38 cellular contexts compared by ENCODE assay signal in the genomic region with DNA sequence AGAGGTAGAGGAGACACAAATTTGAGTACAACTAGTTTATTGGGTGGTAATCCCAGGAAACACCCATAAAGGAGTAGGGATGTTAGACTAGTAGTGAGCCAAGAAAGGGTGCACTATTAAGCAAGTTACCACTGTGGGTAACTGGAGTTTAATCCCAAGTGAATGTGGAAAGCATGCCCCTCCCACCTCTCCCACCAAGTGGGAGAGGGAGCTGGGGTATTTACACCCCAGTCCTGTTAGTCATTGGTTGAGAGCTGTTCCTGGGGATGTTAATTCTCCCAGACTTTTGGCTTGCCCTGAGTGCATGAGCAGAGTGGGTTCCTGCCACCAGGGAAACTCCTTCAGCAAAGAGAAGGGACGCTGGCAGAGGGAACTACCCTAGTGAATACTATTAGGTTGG.
"Had no signal": no experiment of that assay in that cellular context is flagged by ENCODE, and none has a peak within 500 bp of the region (broad histone marks: within the 10 kb centered on the region; RNA-seq: fewer than 3 reads in every experiment).

No MANE protein-coding gene starts in this region.

- H3K36me3 ChIP-seq: ascending aorta, cardiac muscle cell had no signal

- H3K4me3 ChIP-seq: ascending aorta, cardiac muscle cell had no signal

- DNase-seq: activated B cell treated with CpG ODN at 0.5 μM for 24 hours; activated CD4-positive, alpha-beta memory T cell treated with anti-CD3 and anti-CD28 coated beads for 36 hours; activated CD4-positive, alpha-beta T cell treated with anti-CD3 and anti-CD28 coated beads for 4 hours; activated CD4-positive, alpha-beta T cell treated with anti-CD3 and anti-CD28 coated beads, Interleukin-2, amount 10 ng/mL, durations not matched to agents 24 days and 14 days; activated CD4-positive, alpha-beta T cell treated with anti-CD3 and anti-CD28 coated beads, Interleukin-2, amount 50 U/mL, for 1 hour; activated CD4-positive, alpha-beta T cell treated with anti-CD3 and anti-CD28 coated beads, Interleukin-2, amount 50 U/mL, for 4 hours; activated CD4-positive, CD25-positive, alpha-beta regulatory T cell treated with anti-CD3 and anti-CD28 coated beads, Interleukin-2, amount 50 U/mL, for 72 hours; activated CD8-positive, alpha-beta memory T cell treated with anti-CD3 and anti-CD28 coated beads, Interleukin-2, amount 50 U/mL, for 4 hours; activated CD8-positive, alpha-beta T cell treated with anti-CD3 and anti-CD28 coated beads for 36 hours; activated effector memory CD4-positive, alpha-beta T cell treated with anti-CD3 and anti-CD28 coated beads, Interleukin-2, amount 50 U/mL, for 16 hours; activated gamma-delta T cell treated with Interleukin-2 at 50 U/mL for 16 hours; activated naive CD4-positive, alpha-beta T cell treated with anti-CD3 and anti-CD28 coated beads, Interleukin-2, amount 10 ng/mL, durations not matched to agents 7 days and 5 days; activated naive CD4-positive, alpha-beta T cell treated with Interleukin-2 at 50 U/mL for 16 hours; activated naive CD8-positive, alpha-beta T cell treated with anti-CD3 and anti-CD28 coated beads, Interleukin-2, amount 10 ng/mL, durations not matched to agents 7 days and 5 days; activated naive CD8-positive, alpha-beta T cell treated with anti-CD3 and anti-CD28 coated beads, Interleukin-2, amount 50 U/mL, for 24 hours; activated T-cell treated with anti-CD3 and anti-CD28 coated beads for 4 hours; activated T-cell treated with anti-CD3 and anti-CD28 coated beads, Interleukin-2, amount 50 U/mL, for 1 hour; activated T-cell treated with anti-CD3 and anti-CD28 coated beads, Interleukin-2, amount 50 U/mL, for 4 hours; activated T-cell treated with anti-CD3 and anti-CD28 coated beads, Interleukin-2, amount 50 U/mL, for 72 hours; amygdala; caudate nucleus; cerebellar nuclear complex; T-helper 1 cell; T-helper 2 cell; T-helper 9 cell had no signal

- H3K36me3 Mint-ChIP-seq: activated CD4-positive, alpha-beta memory T cell treated with anti-CD3 and anti-CD28 coated beads for 36 hours; activated naive CD4-positive, alpha-beta T cell treated with anti-CD3 and anti-CD28 coated beads, Interleukin-2, amount 10 ng/mL, durations not matched to agents 7 days and 5 days; activated naive CD4-positive, alpha-beta T cell treated with anti-CD3 and anti-CD28 coated beads, Interleukin-2, amount 50 U/mL, for 24 hours; activated naive CD8-positive, alpha-beta T cell; activated naive CD8-positive, alpha-beta T cell treated with anti-CD3 and anti-CD28 coated beads, Interleukin-2, amount 10 ng/mL, durations not matched to agents 7 days and 5 days; brain had no signal

- H3K27me3 Mint-ChIP-seq: activated naive CD4-positive, alpha-beta T cell treated with anti-CD3 and anti-CD28 coated beads, Interleukin-2, amount 10 ng/mL, durations not matched to agents 7 days and 5 days; activated naive CD4-positive, alpha-beta T cell treated with anti-CD3 and anti-CD28 coated beads, Interleukin-2, amount 50 U/mL, for 24 hours; activated naive CD8-positive, alpha-beta T cell; activated T-helper 17 cell treated with anti-CD3 and anti-CD28 coated beads, Interleukin-2, amount 50 U/mL, for 72 hours; brain had no signal

- ATAC-seq: activated CD8-positive, alpha-beta T cell treated with anti-CD3 and anti-CD28 coated beads for 36 hours; activated naive CD8-positive, alpha-beta T cell treated with anti-CD3 and anti-CD28 coated beads, Interleukin-2, amount 50 U/mL, for 24 hours; activated T-cell treated with anti-CD3 and anti-CD28 coated beads, Interleukin-2, amount 50 U/mL, for 4 hours; activated T-cell treated with anti-CD3 and anti-CD28 coated beads, Interleukin-2, amount 50 U/mL, for 72 hours; activated T-helper 17 cell treated with anti-CD3 and anti-CD28 coated beads, Interleukin-2, amount 50 U/mL, for 72 hours had no signal

- H3K27ac ChIP-seq: ascending aorta, cardiac muscle cell, VCaP had no signal

- H3K27me3 ChIP-seq: ascending aorta, cardiac muscle cell had no signal

- H3K27ac Mint-ChIP-seq: activated B cell treated with CpG ODN at 0.5 μM for 24 hours; activated CD4-positive, alpha-beta memory T cell treated with anti-CD3 and anti-CD28 coated beads for 36 hours; activated CD4-positive, alpha-beta T cell treated with anti-CD3 and anti-CD28 coated beads, Interleukin-2, amount 10 ng/mL, durations not matched to agents 24 days and 14 days; activated CD8-positive, alpha-beta T cell treated with anti-CD3 and anti-CD28 coated beads for 36 hours; activated naive CD4-positive, alpha-beta T cell treated with anti-CD3 and anti-CD28 coated beads, Interleukin-2, amount 10 ng/mL, durations not matched to agents 7 days and 5 days; activated naive CD4-positive, alpha-beta T cell treated with anti-CD3 and anti-CD28 coated beads, Interleukin-2, amount 50 U/mL, for 24 hours; activated naive CD8-positive, alpha-beta T cell; activated naive CD8-positive, alpha-beta T cell treated with anti-CD3 and anti-CD28 coated beads, Interleukin-2, amount 10 ng/mL, durations not matched to agents 7 days and 5 days; activated naive CD8-positive, alpha-beta T cell treated with anti-CD3 and anti-CD28 coated beads, Interleukin-2, amount 50 U/mL, for 24 hours; activated T-cell treated with anti-CD3 and anti-CD28 coated beads, Interleukin-2, amount 50 U/mL, for 72 hours; activated T-helper 1 cell treated with anti-CD3 and anti-CD28 coated beads, Interleukin-12 subunit alpha, Interleukin-12 subunit beta, Interleukin-2, Interleukin-4 antibody, amounts not matched to agents 30 ng/mL and 10 ng/mL and 1 ng/mL, durations not matched to agents 14 hours and 24 hours and 36 hours; activated T-helper 17 cell treated with anti-CD3 and anti-CD28 coated beads, Interleukin-2, amount 50 U/mL, for 72 hours; brain; T-helper 1 cell treated with Interleukin-12 subunit alpha and Interleukin-12 subunit beta and Interleukin-4 antibody, amounts not matched to agents 30 μg/mL and 1 μg/mL, for 36 hours; T-helper 2 cell treated with Interferon-gamma antibody and Interleukin-4, amounts not matched to agents 5 μg/mL and 100 μg/mL, for 36 hours had no signal

- H3K9me3 ChIP-seq: ascending aorta had no signal

- FAIRE-seq: bronchial epithelial cell, TTC549 had no signal

- H3K4me3 Mint-ChIP-seq: activated B cell treated with CpG ODN at 0.5 μM for 24 hours; activated CD4-positive, alpha-beta memory T cell treated with anti-CD3 and anti-CD28 coated beads for 36 hours; activated CD4-positive, alpha-beta T cell treated with anti-CD3 and anti-CD28 coated beads, Interleukin-2, amount 10 ng/mL, durations not matched to agents 24 days and 14 days; activated CD8-positive, alpha-beta T cell treated with anti-CD3 and anti-CD28 coated beads for 36 hours; activated naive CD4-positive, alpha-beta T cell treated with anti-CD3 and anti-CD28 coated beads, Interleukin-2, amount 10 ng/mL, durations not matched to agents 7 days and 5 days; activated naive CD4-positive, alpha-beta T cell treated with anti-CD3 and anti-CD28 coated beads, Interleukin-2, amount 50 U/mL, for 24 hours; activated naive CD8-positive, alpha-beta T cell; activated naive CD8-positive, alpha-beta T cell treated with anti-CD3 and anti-CD28 coated beads, Interleukin-2, amount 10 ng/mL, durations not matched to agents 7 days and 5 days; activated naive CD8-positive, alpha-beta T cell treated with anti-CD3 and anti-CD28 coated beads, Interleukin-2, amount 50 U/mL, for 24 hours; activated T-cell treated with anti-CD3 and anti-CD28 coated beads, Interleukin-2, amount 50 U/mL, for 4 hours; activated T-cell treated with anti-CD3 and anti-CD28 coated beads, Interleukin-2, amount 50 U/mL, for 72 hours; activated T-helper 1 cell treated with anti-CD3 and anti-CD28 coated beads, Interleukin-12 subunit alpha, Interleukin-12 subunit beta, Interleukin-2, Interleukin-4 antibody, amounts not matched to agents 30 ng/mL and 10 ng/mL and 1 ng/mL, durations not matched to agents 14 hours and 24 hours and 36 hours; activated T-helper 17 cell treated with anti-CD3 and anti-CD28 coated beads, Interleukin-2, amount 50 U/mL, for 72 hours; brain; central memory CD8-positive, alpha-beta T cell; T-helper 1 cell treated with Interleukin-12 subunit alpha and Interleukin-12 subunit beta and Interleukin-4 antibody, amounts not matched to agents 30 μg/mL and 1 μg/mL, for 36 hours; T-helper 2 cell treated with Interferon-gamma antibody and Interleukin-4, amounts not matched to agents 5 μg/mL and 100 μg/mL, for 36 hours had no signal

- H3K4me1 Mint-ChIP-seq: activated B cell treated with CpG ODN at 0.5 μM for 24 hours; activated CD4-positive, alpha-beta T cell treated with anti-CD3 and anti-CD28 coated beads, Interleukin-2, amount 10 ng/mL, durations not matched to agents 24 days and 14 days; activated naive CD8-positive, alpha-beta T cell treated with anti-CD3 and anti-CD28 coated beads, Interleukin-2, amount 10 ng/mL, durations not matched to agents 7 days and 5 days; activated T-helper 17 cell treated with anti-CD3 and anti-CD28 coated beads, Interleukin-2, amount 50 U/mL, for 72 hours; central memory CD8-positive, alpha-beta T cell had no signal

- H3K9me3 Mint-ChIP-seq: activated B cell treated with CpG ODN at 0.5 μM for 24 hours; activated CD4-positive, alpha-beta memory T cell treated with anti-CD3 and anti-CD28 coated beads for 36 hours; activated CD4-positive, alpha-beta T cell treated with anti-CD3 and anti-CD28 coated beads, Interleukin-2, amount 10 ng/mL, durations not matched to agents 24 days and 14 days; activated CD8-positive, alpha-beta T cell treated with anti-CD3 and anti-CD28 coated beads for 36 hours; activated naive CD4-positive, alpha-beta T cell treated with anti-CD3 and anti-CD28 coated beads, Interleukin-2, amount 10 ng/mL, durations not matched to agents 7 days and 5 days; activated naive CD4-positive, alpha-beta T cell treated with anti-CD3 and anti-CD28 coated beads, Interleukin-2, amount 50 U/mL, for 24 hours; activated naive CD8-positive, alpha-beta T cell treated with anti-CD3 and anti-CD28 coated beads, Interleukin-2, amount 10 ng/mL, durations not matched to agents 7 days and 5 days; activated naive CD8-positive, alpha-beta T cell treated with anti-CD3 and anti-CD28 coated beads, Interleukin-2, amount 50 U/mL, for 24 hours; activated T-cell treated with anti-CD3 and anti-CD28 coated beads, Interleukin-2, amount 50 U/mL, for 4 hours; activated T-cell treated with anti-CD3 and anti-CD28 coated beads, Interleukin-2, amount 50 U/mL, for 72 hours; activated T-helper 1 cell treated with anti-CD3 and anti-CD28 coated beads, Interleukin-12 subunit alpha, Interleukin-12 subunit beta, Interleukin-2, Interleukin-4 antibody, amounts not matched to agents 30 ng/mL and 10 ng/mL and 1 ng/mL, durations not matched to agents 14 hours and 24 hours and 36 hours; activated T-helper 17 cell treated with anti-CD3 and anti-CD28 coated beads, Interleukin-2, amount 50 U/mL, for 72 hours; central memory CD8-positive, alpha-beta T cell; T-helper 1 cell treated with Interleukin-12 subunit alpha and Interleukin-12 subunit beta and Interleukin-4 antibody, amounts not matched to agents 30 μg/mL and 1 μg/mL, for 36 hours; T-helper 2 cell treated with Interferon-gamma antibody and Interleukin-4, amounts not matched to agents 5 μg/mL and 100 μg/mL, for 36 hours had no signal

- H3K4me1 ChIP-seq: ascending aorta had no signal
